In genomic region chr3:142051351-142051750, GRCh38 we compare ENCODE assay signal across 3 cellular contexts.
"Had no signal": no experiment of that assay in that cellular context is flagged by ENCODE, and none has a peak within 500 bp of the region (broad histone marks: within the 10 kb centered on the region; RNA-seq: fewer than 3 reads in every experiment).

No MANE protein-coding gene starts in this region.

- H3K4me3 ChIP-seq: GM12878 had no signal

- DNase-seq: GDM1, GF-D8 had no signal
